ENCODE assay signal across 1 cellular context in genomic region chr7:70678621-70679251, GRCh38.
TF ChIP-seq lines count a peak whose summit lies in the region.

No MANE protein-coding gene starts in this region.

TF ChIP-seq in IMR-90, 13 proteins besides CTCF, POLR2A, EP300 and RAD21:
- TF ChIP-seq RCOR1 (IDR thresholded peaks at IDR 0.05; ENCODE audit: insufficient replicate concordance, low read length) (no peak), USF2 (IDR thresholded peaks at IDR 0.05; ENCODE audit: low read depth, low read length) (no peak), ELK1 (IDR thresholded peaks at IDR 0.05; ENCODE audit: borderline replicate concordance, low read depth, low read length) (no peak), CEBPB (IDR thresholded peaks at IDR 0.05; ENCODE audit: low read depth, low read length) (no peak), RFX5 (IDR thresholded peaks at IDR 0.05; ENCODE audit: low read depth, low read length) (no peak), BHLHE40 (IDR thresholded peaks at IDR 0.05; ENCODE audit: low read depth, low read length) (no peak), MXI1 (IDR thresholded peaks at IDR 0.05; ENCODE audit: borderline replicate concordance, low read depth, low read length) (no peak), MAFK (IDR thresholded peaks at IDR 0.05; ENCODE audit: low read depth, low read length) (no peak), CHD1 (IDR thresholded peaks at IDR 0.05; ENCODE audit: low read depth, low read length) (no peak), SMC3 (IDR thresholded peaks at IDR 0.05; ENCODE audit: low read depth, low read length) (no peak), NFE2L2 (IDR thresholded peaks at IDR 0.05; ENCODE audit: low read depth, low read length) (no peak)
